8 cellular contexts compared by ENCODE assay signal in the genomic region with DNA sequence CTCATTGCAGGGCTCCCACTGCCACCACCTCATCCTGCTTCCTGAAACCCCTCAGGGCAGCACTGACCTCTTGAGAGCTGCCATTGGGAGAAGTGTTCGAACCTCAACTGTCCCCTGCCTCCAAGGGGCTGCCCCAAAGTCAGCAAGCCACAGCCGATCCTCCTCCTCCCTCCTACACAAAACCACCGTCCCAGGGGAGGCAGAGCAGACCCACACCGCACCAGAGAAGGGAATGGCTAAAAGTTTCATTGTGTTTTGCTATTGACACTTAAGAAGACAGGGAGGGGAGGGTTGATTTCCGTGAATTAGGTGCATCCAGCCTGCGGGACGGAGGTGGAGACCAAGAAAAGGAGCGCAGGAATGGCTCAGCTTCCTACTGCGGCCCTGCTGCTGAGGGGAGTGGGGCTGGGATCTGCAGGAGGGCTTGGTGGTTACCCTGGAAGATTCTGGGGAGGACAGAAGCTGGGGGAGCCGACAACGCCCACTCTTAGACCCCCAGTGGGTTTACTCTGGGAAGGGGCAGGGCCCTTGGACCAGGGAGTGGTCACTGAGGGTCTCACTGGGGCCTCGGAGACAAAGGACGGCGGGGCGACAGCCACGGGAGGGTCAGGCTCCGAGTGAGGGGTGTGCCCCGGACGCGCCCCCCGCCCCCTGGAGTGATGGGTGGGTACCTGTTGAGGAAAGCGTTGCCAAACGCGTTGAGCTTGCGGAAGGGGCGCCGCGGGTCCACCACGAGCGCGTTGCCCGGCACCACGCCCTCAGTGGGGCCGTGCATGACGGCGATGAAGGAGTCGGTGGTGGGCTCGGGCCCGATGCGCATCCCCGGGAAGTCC. TPM values are rescaled to one million over a fixed set of nuclear protein-coding genes. Genes with fewer than 3 reads are reported as not detected.
DNase-seq lines count a peak whose midpoint lies in the region; ATAC-seq and TF ChIP-seq lines count a peak whose summit lies in the region.

No MANE protein-coding gene starts in this region.

- no peaks in the 10 kb centered on the region for H3K9me3 ChIP-seq in upper lobe of left lung

- intact Hi-C loops in MCF 10A (cut with micrococcal nuclease) = loop anchor here (1.0 kb wide), 3 partner anchors 8 to 30 kb away; no protein-coding TSS in a partner anchor

- H3K27ac Mint-ChIP-seq in T-helper 2 cell treated with Interferon-gamma antibody and Interleukin-4, amounts not matched to agents 5 μg/mL and 100 μg/mL, for 36 hours = peak overlapping the region; percentile 79
- H3K27ac Mint-ChIP-seq in MCF 10A (ENCODE audit: low read depth, unreplicated experiment) (peak overlapping the region; percentile 95), memory B cell (peak overlapping the region; percentile 91)

- no peaks in the 10 kb centered on the region for H3K9me3 Mint-ChIP-seq in T-helper 2 cell treated with Interferon-gamma antibody and Interleukin-4, amounts not matched to agents 5 μg/mL and 100 μg/mL, for 36 hours
- H3K9me3 Mint-ChIP-seq in MCF 10A (ENCODE audit: unreplicated experiment) = no peaks in the 10 kb centered on the region
- no peaks in the 10 kb centered on the region for H3K9me3 Mint-ChIP-seq in memory B cell

- peak; percentile 65 for DNase-seq in T-helper 2 cell treated with Interferon-gamma antibody and Interleukin-4, amounts not matched to agents 5 μg/mL and 100 μg/mL, for 36 hours (ENCODE audit: low spot score)
- DNase-seq in T-helper 2 cell (no peak), MCF 10A (ENCODE audit: unreplicated experiment) (no peak), memory B cell (ENCODE audit: low spot score in 2 of 2) (no peak), upper lobe of left lung (peak in 1 of 2 donors; percentile 90), 8988T (no peak)

- H3K27ac ChIP-seq in KMS-11 (no peak overlapping the region), upper lobe of left lung (peak overlapping the region; percentile 80 to 98 (median 92))

- peak overlapping the region; percentile 97 for H3K4me3 Mint-ChIP-seq in T-helper 2 cell treated with Interferon-gamma antibody and Interleukin-4, amounts not matched to agents 5 μg/mL and 100 μg/mL, for 36 hours
- H3K4me3 Mint-ChIP-seq in MCF 10A (ENCODE audit: unreplicated experiment) (peak overlapping the region; percentile 95), memory B cell (peak overlapping the region; percentile 96)

- CTCF ChIA-PET in MCF 10A (lab: Yijun Ruan, JAX) = interaction anchor here (0.6 to 19.1 kb wide), 12 partner anchors 11 to 610 kb away, joined by 3 to 286 read pairs (median 4); a partner anchor contains a TSS

- peak overlapping the region; percentile 8; the same call in 1 of the 2 replicates for H2AFZ ChIP-seq in KMS-11 (ENCODE audit: low read depth)

- H3K27me3 Mint-ChIP-seq in T-helper 2 cell treated with Interferon-gamma antibody and Interleukin-4, amounts not matched to agents 5 μg/mL and 100 μg/mL, for 36 hours (ENCODE audit: low read depth) = no peaks in the 10 kb centered on the region
- H3K27me3 Mint-ChIP-seq in MCF 10A (ENCODE audit: insufficient read depth, unreplicated experiment) (no peaks in the 10 kb centered on the region), memory B cell (no peaks in the 10 kb centered on the region)

- peaks cover 53% of the 10 kb centered on the region for H3K4me1 ChIP-seq in KMS-11 (ENCODE audit: low read depth, poor library complexity, severe bottlenecking)
- peaks cover 54 to 72% (median 64%) of the 10 kb centered on the region in 4 donors for H3K4me1 ChIP-seq in upper lobe of left lung

- WGBS in upper lobe of left lung, 2 donors = 0 to 1% methylated on average over 23 to 38 of the region's 41 CpGs

- ATAC-seq in memory B cell (ENCODE audit: low read depth) (no peak), upper lobe of left lung (ENCODE audit: low FRiP score in 2 of 2) (peak in 1 of 2 donors; percentile 25), GM18520 (IDR thresholded peaks at IDR 0.05; ENCODE audit: unreplicated experiment) (no peak)

- TF ChIP-seq EP300 in upper lobe of left lung (IDR thresholded peaks at IDR 0.05) = no peak

- no peaks in the 10 kb centered on the region for H4K20me1 ChIP-seq in KMS-11 (ENCODE audit: insufficient read depth)

- H3K27me3 ChIP-seq in KMS-11 (ENCODE audit: insufficient read depth, low read depth) = no peaks in the 10 kb centered on the region
- no peaks in the 10 kb centered on the region for H3K27me3 ChIP-seq in upper lobe of left lung

- POLR2A ChIA-PET in MCF 10A (lab: Yijun Ruan, JAX) = interaction anchor here (0.5 to 7.3 kb wide), 22 partner anchors 12 to 456 kb away, joined by 3 to 103 read pairs (median 5); a partner anchor contains a TSS

- H3K4me2 ChIP-seq in KMS-11 = peak overlapping the region; percentile 97

- H3K9ac ChIP-seq in KMS-11 = peak overlapping the region; percentile 46; the same call in 1 of the 2 replicates

- peaks cover 37% of the 10 kb centered on the region for H3K79me2 ChIP-seq in KMS-11 (ENCODE audit: insufficient read depth, low read depth)

- H3K4me1 Mint-ChIP-seq in T-helper 2 cell treated with Interferon-gamma antibody and Interleukin-4, amounts not matched to agents 5 μg/mL and 100 μg/mL, for 36 hours (ENCODE audit: low read depth) = peaks cover 59% of the 10 kb centered on the region
- H3K4me1 Mint-ChIP-seq in MCF 10A (ENCODE audit: insufficient read depth, unreplicated experiment) (peaks cover 22% of the 10 kb centered on the region), memory B cell (peaks cover 58% of the 10 kb centered on the region)

- TF ChIP-seq POLR2A in upper lobe of left lung (IDR thresholded peaks at IDR 0.05) = no peak

- H3K36me3 ChIP-seq in KMS-11 (ENCODE audit: insufficient read depth) (no peaks in the 10 kb centered on the region), upper lobe of left lung (peaks cover 6 to 20% (median 14%) of the 10 kb centered on the region in 4 donors)

- H3K36me3 Mint-ChIP-seq in T-helper 2 cell treated with Interferon-gamma antibody and Interleukin-4, amounts not matched to agents 5 μg/mL and 100 μg/mL, for 36 hours (ENCODE audit: low read depth) = peaks cover 44% of the 10 kb centered on the region
- H3K36me3 Mint-ChIP-seq in MCF 10A (ENCODE audit: insufficient read depth, unreplicated experiment) (peaks cover 20% of the 10 kb centered on the region), memory B cell (peaks cover 17% of the 10 kb centered on the region)

- no TSS peak for BruUV-seq in MCF 10A (replicated peaks; lab: Mats Ljungman, UMichigan)

- no peak for TF ChIP-seq CTCF in KMS-11 (conservative IDR thresholded peaks at IDR 0.05; ENCODE audit: low read depth, low read length)
- TF ChIP-seq CTCF in MCF 10A (IDR thresholded peaks at IDR 0.05; ENCODE audit: unreplicated experiment) = no peak
- no peak for TF ChIP-seq CTCF in upper lobe of left lung (IDR thresholded peaks at IDR 0.05)

- H3K4me3 ChIP-seq in KMS-11 (IDR thresholded peaks at IDR 0.05; ENCODE audit: insufficient read depth, low read depth, low read length) (no peak overlapping the region), upper lobe of left lung (peak overlapping the region; percentile 62 to 96 (median 79))

RNA-seq across cellular contexts. Expression of a gene that starts 0.8 kb away (rescaled TPM):
- 67.9 and 80.6 TPM in 2 replicates for total RNA-seq in MCF 10A (2022)
- 100 to 1,000 TPM in 4 of 6 donors, 10 to 100 TPM in 2; 43.0 to 167 (median 103) TPM for total RNA-seq in upper lobe of left lung

RNA-seq across cellular contexts. Expression of a gene that starts 33.2 kb away (rescaled TPM):
- total RNA-seq in MCF 10A (2022) (3.0 and 3.7 TPM in 2 replicates), upper lobe of left lung (10 to 100 TPM; 21.6 to 62.4 (median 26.0) TPM)

RNA-seq across cellular contexts. Expression of a gene that starts 39.4 kb away (rescaled TPM):
- 28.7 and 29.9 TPM in 2 replicates for total RNA-seq in MCF 10A (2022)
- total RNA-seq in upper lobe of left lung = 10 to 100 TPM; 24.6 to 59.2 (median 33.3) TPM

RNA-seq across cellular contexts. Expression of a gene that starts 46.9 kb away (rescaled TPM):
- 38.0 and 48.0 TPM in 2 replicates for total RNA-seq in MCF 10A (2022)
- total RNA-seq in upper lobe of left lung = 10 to 100 TPM; 21.0 to 48.1 (median 27.5) TPM

RNA-seq across cellular contexts. Expression of a gene that starts 58.1 kb away (rescaled TPM):
- total RNA-seq in MCF 10A (2022) = not detected in 2 replicates
- not detected for total RNA-seq in upper lobe of left lung
